ENCODE assay signal across 8 cellular contexts in genomic region chr1:20484526-20485462, GRCh38. TPM values are rescaled to one million over a fixed set of nuclear protein-coding genes. Genes with fewer than 3 reads are reported as not detected.
A peak's percentile ranks its signal among the peaks of the same experiment; 100 is the strongest.
DNase-seq lines count a peak whose midpoint lies in the region; FAIRE-seq lines count a peak whose summit lies in the region.

No MANE protein-coding gene starts in this region.

- no peak for FAIRE-seq in small intestine (lab: Jason Lieb, UNC)

- H3K27me3 ChIP-seq in small intestine (ENCODE audit: control insufficient read depth in 2 of 2, insufficient read depth in 2 of 2, low read length in 2 of 2), result peaks cover 0 to 7% of the 10 kb centered on the region in 2 donors

- DNase-seq in NCI-H2227 (lab: John Stamatoyannopoulos, UW; ENCODE audit: unreplicated experiment), result peak; percentile 60
- no peak for DNase-seq in NCI-H2227 treated with DMSO at 0.1 percent for 48 hours (lab: John Stamatoyannopoulos, UW)
- DNase-seq in activated T-helper 2 cell treated with anti-CD3 and anti-CD28 coated beads, Interferon-gamma antibody, Interleukin-2, Interleukin-4, amounts not matched to agents 10 μg/mL and 5 μg/mL and 100 μg/mL, durations not matched to agents 14 hours and 24 hours and 36 hours (ENCODE audit: low spot score), result no peak
- no peak for DNase-seq in small intestine
- DNase-seq in HPDE6-E6E7 (ENCODE audit: extremely low spot score), result no peak
- DNase-seq in NOMO-1 (lab: John Stamatoyannopoulos, UW; ENCODE audit: unreplicated experiment in 2 of 2), result no peak
- no peak for DNase-seq in ureter (ENCODE audit: low spot score)

- H3K4me1 ChIP-seq in small intestine (ENCODE audit: control insufficient read depth in 2 of 2, insufficient read depth in 1 of 2, low read depth in 1 of 2, low read length in 1 of 2), result peaks cover 3 to 5% of the 10 kb centered on the region in 2 donors

- 1 to 2% (median 1%) methylated on average over 74 to 89 of the region's 89 CpGs for WGBS in small intestine, 3 donors

- H3K27ac ChIP-seq in small intestine (ENCODE audit: low read depth in 1 of 2, low read length in 1 of 2), result peak overlapping the region; percentile 97 to 99

- H3K9me3 ChIP-seq in small intestine (ENCODE audit: control insufficient read depth, low read depth), result no peaks in the 10 kb centered on the region

- peaks cover 76% of the 10 kb centered on the region for H3K27me3 Mint-ChIP-seq in activated T-helper 2 cell treated with anti-CD3 and anti-CD28 coated beads, Interferon-gamma antibody, Interleukin-2, Interleukin-4, amounts not matched to agents 10 μg/mL and 5 μg/mL and 100 μg/mL, durations not matched to agents 14 hours and 24 hours and 36 hours (ENCODE audit: low read depth)

- peak overlapping the region; percentile 57 for H3K4me3 Mint-ChIP-seq in activated T-helper 2 cell treated with anti-CD3 and anti-CD28 coated beads, Interferon-gamma antibody, Interleukin-2, Interleukin-4, amounts not matched to agents 10 μg/mL and 5 μg/mL and 100 μg/mL, durations not matched to agents 14 hours and 24 hours and 36 hours (ENCODE audit: low read depth)

- no peak overlapping the region for H3K27ac Mint-ChIP-seq in activated T-helper 2 cell treated with anti-CD3 and anti-CD28 coated beads, Interferon-gamma antibody, Interleukin-2, Interleukin-4, amounts not matched to agents 10 μg/mL and 5 μg/mL and 100 μg/mL, durations not matched to agents 14 hours and 24 hours and 36 hours

- peaks cover 4% of the 10 kb centered on the region for H3K4me1 Mint-ChIP-seq in activated T-helper 2 cell treated with anti-CD3 and anti-CD28 coated beads, Interferon-gamma antibody, Interleukin-2, Interleukin-4, amounts not matched to agents 10 μg/mL and 5 μg/mL and 100 μg/mL, durations not matched to agents 14 hours and 24 hours and 36 hours (ENCODE audit: low read depth)

- H3K4me3 ChIP-seq in iPS-11a (ENCODE audit: low read depth, low read length), result peak overlapping the region; percentile 36
- H3K4me3 ChIP-seq in small intestine (ENCODE audit: low read depth in 1 of 2, low read length in 2 of 2), result peak overlapping the region; percentile 57 to 80

- intact Hi-C loops in activated T-helper 2 cell treated with anti-CD3 and anti-CD28 coated beads, Interferon-gamma antibody, Interleukin-2, Interleukin-4, amounts not matched to agents 10 μg/mL and 5 μg/mL and 100 μg/mL, durations not matched to agents 14 hours and 24 hours and 36 hours (cut with micrococcal nuclease), result loop anchor here (5.0 kb wide), 1 partner anchor 122 kb away; no protein-coding TSS in a partner anchor

- no peaks in the 10 kb centered on the region for H3K9me3 Mint-ChIP-seq in activated T-helper 2 cell treated with anti-CD3 and anti-CD28 coated beads, Interferon-gamma antibody, Interleukin-2, Interleukin-4, amounts not matched to agents 10 μg/mL and 5 μg/mL and 100 μg/mL, durations not matched to agents 14 hours and 24 hours and 36 hours

- no peaks in the 10 kb centered on the region for H3K36me3 Mint-ChIP-seq in activated T-helper 2 cell treated with anti-CD3 and anti-CD28 coated beads, Interferon-gamma antibody, Interleukin-2, Interleukin-4, amounts not matched to agents 10 μg/mL and 5 μg/mL and 100 μg/mL, durations not matched to agents 14 hours and 24 hours and 36 hours (ENCODE audit: low read depth)

- no peaks in the 10 kb centered on the region for H3K36me3 ChIP-seq in small intestine (ENCODE audit: control insufficient read depth in 2 of 2, insufficient read depth in 2 of 2, low read length in 2 of 2)

RNA-seq across cellular contexts. Expression of gene CAMK2N1, which starts 1.2 kb away (rescaled TPM):
- 2.2 TPM in 2 replicates for total RNA-seq in activated T-helper 2 cell treated with anti-CD3 and anti-CD28 coated beads, Interferon-gamma antibody, Interleukin-2, Interleukin-4, amounts not matched to agents 10 μg/mL and 5 μg/mL and 100 μg/mL, durations not matched to agents 14 hours and 24 hours and 36 hours
- 100 to 1,000 TPM in 2 of 3 donors, 10 to 100 TPM in 1; 27.0 to 126 (median 120) TPM for polyA plus RNA-seq in small intestine
- total RNA-seq in ureter, result 39.5 TPM

RNA-seq across cellular contexts. Expression of gene MUL1, which starts 23.2 kb away (rescaled TPM):
- 17.1 and 17.4 TPM in 2 replicates for total RNA-seq in activated T-helper 2 cell treated with anti-CD3 and anti-CD28 coated beads, Interferon-gamma antibody, Interleukin-2, Interleukin-4, amounts not matched to agents 10 μg/mL and 5 μg/mL and 100 μg/mL, durations not matched to agents 14 hours and 24 hours and 36 hours
- polyA plus RNA-seq in small intestine, result 10 to 100 TPM in 2 of 3 donors, 1 to 10 TPM in 1; 6.9 to 22.6 (median 10.8) TPM
- total RNA-seq in ureter, result 29.9 TPM

Comparison
In these comparisons a context has a peak if more than half of its experiments do, and no peak if none do; other contexts are left out.
1. RNA of gene CAMK2N1, which starts 1.2 kb away (total RNA-seq): 39.5 TPM in ureter (single experiment); 2.2 TPM in activated T-helper 2 cell treated with anti-CD3 and anti-CD28 coated beads, Interferon-gamma antibody, Interleukin-2, Interleukin-4, amounts not matched to agents 10 μg/mL and 5 μg/mL and 100 μg/mL, durations not matched to agents 14 hours and 24 hours and 36 hours; every median in the first group is over 10 times any median in the second.